ENCODE assay signal across 17 cellular contexts in the genomic region with DNA sequence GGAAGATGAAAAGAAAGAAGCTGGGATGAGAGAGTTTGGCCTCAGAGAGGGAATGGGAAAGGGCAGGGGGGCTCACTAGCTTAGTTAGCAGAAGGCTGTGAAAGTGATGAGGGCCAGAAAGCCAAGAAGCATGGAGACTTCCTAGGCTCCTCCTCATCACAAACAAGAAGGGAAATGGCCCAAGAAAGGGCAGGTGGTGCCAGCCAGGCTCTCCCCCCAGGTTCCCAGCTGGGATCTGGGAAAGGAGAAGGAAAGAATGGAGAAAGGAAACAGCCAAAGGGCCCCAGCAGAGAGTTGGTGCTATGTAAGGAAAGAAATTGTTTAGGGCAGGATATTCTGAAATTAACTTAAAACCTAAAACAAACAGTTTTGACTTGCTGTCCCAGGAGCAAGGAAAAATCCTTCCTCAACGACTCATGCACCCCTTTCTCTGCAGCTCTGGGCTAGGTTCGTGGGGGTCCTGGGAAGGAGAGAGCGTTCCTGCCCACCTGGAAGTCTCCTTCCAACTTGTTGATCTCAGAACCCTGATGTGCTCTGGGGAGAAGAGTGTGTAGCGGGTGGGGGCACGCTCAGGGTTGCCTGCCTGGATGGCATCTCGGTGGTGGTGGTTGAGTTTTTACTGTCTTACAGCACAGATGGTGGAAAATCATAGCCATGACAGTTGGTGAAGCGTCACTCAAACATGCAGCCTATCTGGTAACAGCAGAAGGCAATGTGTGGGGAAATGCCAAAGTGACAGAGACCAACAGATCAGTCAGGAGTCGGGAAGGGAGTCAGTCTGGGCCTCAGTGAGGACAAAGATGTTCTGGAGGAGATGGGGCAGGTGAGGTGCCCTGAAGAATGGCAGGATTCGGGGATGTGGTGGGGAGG.
DNase-seq lines count a peak whose midpoint lies in the region; ATAC-seq and TF ChIP-seq lines count a peak whose summit lies in the region.
"Had no signal": no experiment of that assay in that cellular context is flagged by ENCODE, and none has a peak within 500 bp of the region (broad histone marks: within the 10 kb centered on the region; RNA-seq: fewer than 3 reads in every experiment).

No MANE protein-coding gene starts in this region.

- H3K9me3 Mint-ChIP-seq in activated naive CD8-positive, alpha-beta T cell (ENCODE audit: low read depth), result no peaks in the 10 kb centered on the region
- H3K9me3 Mint-ChIP-seq in activated naive CD8-positive, alpha-beta T cell treated with anti-CD3 and anti-CD28 coated beads for 36 hours, result no peaks in the 10 kb centered on the region
- H3K9me3 Mint-ChIP-seq in stimulated activated effector memory CD8-positive, alpha-beta T cell treated with anti-CD3 and anti-CD28 coated beads, Interleukin-12 subunit alpha, Interleukin-12 subunit beta, amount 100 ng/mL, for 72 hours, result no peaks in the 10 kb centered on the region
- H3K9me3 Mint-ChIP-seq: IgD-negative memory B cell, type B pancreatic cell had no signal

- H3K4me3 ChIP-seq in PC-9, result no peak overlapping the region

- H3K4me3 Mint-ChIP-seq in activated naive CD8-positive, alpha-beta T cell, result no peak overlapping the region
- no peak overlapping the region for H3K4me3 Mint-ChIP-seq in activated naive CD8-positive, alpha-beta T cell treated with anti-CD3 and anti-CD28 coated beads for 36 hours
- no peak overlapping the region for H3K4me3 Mint-ChIP-seq in stimulated activated effector memory CD8-positive, alpha-beta T cell treated with anti-CD3 and anti-CD28 coated beads, Interleukin-12 subunit alpha, Interleukin-12 subunit beta, amount 100 ng/mL, for 72 hours
- H3K4me3 Mint-ChIP-seq: IgD-negative memory B cell, type B pancreatic cell had no signal

- no peaks in the 10 kb centered on the region for H3K27me3 ChIP-seq in PC-9 (ENCODE audit: insufficient read depth, low read depth)

- peak overlapping the region; percentile 18 for H3K27ac Mint-ChIP-seq in activated naive CD8-positive, alpha-beta T cell
- no peak overlapping the region for H3K27ac Mint-ChIP-seq in activated naive CD8-positive, alpha-beta T cell treated with anti-CD3 and anti-CD28 coated beads for 36 hours
- peak overlapping the region; percentile 72 for H3K27ac Mint-ChIP-seq in stimulated activated effector memory CD8-positive, alpha-beta T cell treated with anti-CD3 and anti-CD28 coated beads, Interleukin-12 subunit alpha, Interleukin-12 subunit beta, amount 100 ng/mL, for 72 hours
- H3K27ac Mint-ChIP-seq: type B pancreatic cell had no signal

- H3K4me1 Mint-ChIP-seq in activated naive CD8-positive, alpha-beta T cell (ENCODE audit: low read depth), result peaks cover 40% of the 10 kb centered on the region
- H3K4me1 Mint-ChIP-seq in activated naive CD8-positive, alpha-beta T cell treated with anti-CD3 and anti-CD28 coated beads for 36 hours, result peaks cover 25% of the 10 kb centered on the region
- peaks cover 63% of the 10 kb centered on the region for H3K4me1 Mint-ChIP-seq in stimulated activated effector memory CD8-positive, alpha-beta T cell treated with anti-CD3 and anti-CD28 coated beads, Interleukin-12 subunit alpha, Interleukin-12 subunit beta, amount 100 ng/mL, for 72 hours

- no peak overlapping the region for H3K4me2 ChIP-seq in PC-9

- H3K36me3 Mint-ChIP-seq in activated naive CD8-positive, alpha-beta T cell, result peaks cover 19% of the 10 kb centered on the region
- H3K36me3 Mint-ChIP-seq in activated naive CD8-positive, alpha-beta T cell treated with anti-CD3 and anti-CD28 coated beads for 36 hours, result peaks cover 26% of the 10 kb centered on the region
- peaks cover 100% of the 10 kb centered on the region for H3K36me3 Mint-ChIP-seq in stimulated activated effector memory CD8-positive, alpha-beta T cell treated with anti-CD3 and anti-CD28 coated beads, Interleukin-12 subunit alpha, Interleukin-12 subunit beta, amount 100 ng/mL, for 72 hours

- peak overlapping the region; percentile 100; the same call in 1 of the 2 replicates for H3K27ac ChIP-seq in PC-9
- peak overlapping the region; percentile 100 for H3K27ac ChIP-seq in epithelial cell of prostate

- peaks cover 46% of the 10 kb centered on the region for H3K4me1 ChIP-seq in PC-9 (replicated peaks; ENCODE audit: insufficient read depth)

- H3K79me2 ChIP-seq in PC-9 (ENCODE audit: low read depth), result peaks cover 30% of the 10 kb centered on the region

- H3K27me3 Mint-ChIP-seq in activated naive CD8-positive, alpha-beta T cell, result no peaks in the 10 kb centered on the region
- H3K27me3 Mint-ChIP-seq in activated naive CD8-positive, alpha-beta T cell treated with anti-CD3 and anti-CD28 coated beads for 36 hours, result no peaks in the 10 kb centered on the region
- H3K27me3 Mint-ChIP-seq: IgD-negative memory B cell had no signal

- BruUV-seq in PC-9 (replicated peaks; lab: Mats Ljungman, UMichigan), result no TSS peak

- intact Hi-C loops in PC-9 (cut with micrococcal nuclease; ENCODE audit: unreplicated experiment), result no loop called here

- POLR2A ChIA-PET in PC-9 (lab: Charles Lee; ENCODE audit: unreplicated experiment), result no interaction called here

- CTCF ChIA-PET in PC-9 (lab: Charles Lee), result no interaction called here

- no peaks in the 10 kb centered on the region for H4K20me1 ChIP-seq in PC-9 (ENCODE audit: insufficient read depth)

- no peak for ATAC-seq in stimulated activated effector memory CD8-positive, alpha-beta T cell treated with anti-CD3 and anti-CD28 coated beads, Interleukin-12 subunit alpha, Interleukin-12 subunit beta, amount 100 ng/mL, for 72 hours
- no peak for ATAC-seq in HG03565 (IDR thresholded peaks at IDR 0.05; ENCODE audit: unreplicated experiment)
- ATAC-seq: activated CD4-positive, CD25-positive, alpha-beta regulatory T cell treated with anti-CD3 and anti-CD28 coated beads, Interleukin-2, amount 50 U/mL, for 24 hours had no signal

- no peak overlapping the region for H2AFZ ChIP-seq in PC-9

- DNase-seq in activated naive CD8-positive, alpha-beta T cell treated with anti-CD3 and anti-CD28 coated beads for 36 hours, result no peak
- DNase-seq in PC-9 (no peak), epithelial cell of prostate (ENCODE audit: low read depth, low spot score) (no peak), glomerular visceral epithelial cell (ENCODE audit: extremely low spot score) (no peak)
- DNase-seq in stimulated activated effector memory CD8-positive, alpha-beta T cell treated with anti-CD3 and anti-CD28 coated beads, Interleukin-12 subunit alpha, Interleukin-12 subunit beta, amount 100 ng/mL, for 72 hours (ENCODE audit: low spot score in 2 of 2), result no peak
- no peak for DNase-seq in central memory CD4-positive, alpha-beta T cell
- DNase-seq: AML-193, foreskin melanocyte, midbrain, NCI-H1092 treated with DMSO at 0.1 percent for 48 hours, NCI-H446, OCI-M1 had no signal

- peaks cover 32% of the 10 kb centered on the region for H3K36me3 ChIP-seq in PC-9 (ENCODE audit: low read depth)

- H3K9me3 ChIP-seq in PC-9 (ENCODE audit: insufficient read depth, low read depth), result no peaks in the 10 kb centered on the region

- no peak for TF ChIP-seq CTCF in PC-9 (conservative IDR thresholded peaks at IDR 0.05)

- no peaks in the 10 kb centered on the region for H3K9me2 ChIP-seq in PC-9 (ENCODE audit: insufficient read depth)

- H3F3A ChIP-seq in PC-9 (ENCODE audit: insufficient read depth, low read depth), result peaks cover 35% of the 10 kb centered on the region
